ENCODE assay signal across 8 cellular contexts in the genomic region with DNA sequence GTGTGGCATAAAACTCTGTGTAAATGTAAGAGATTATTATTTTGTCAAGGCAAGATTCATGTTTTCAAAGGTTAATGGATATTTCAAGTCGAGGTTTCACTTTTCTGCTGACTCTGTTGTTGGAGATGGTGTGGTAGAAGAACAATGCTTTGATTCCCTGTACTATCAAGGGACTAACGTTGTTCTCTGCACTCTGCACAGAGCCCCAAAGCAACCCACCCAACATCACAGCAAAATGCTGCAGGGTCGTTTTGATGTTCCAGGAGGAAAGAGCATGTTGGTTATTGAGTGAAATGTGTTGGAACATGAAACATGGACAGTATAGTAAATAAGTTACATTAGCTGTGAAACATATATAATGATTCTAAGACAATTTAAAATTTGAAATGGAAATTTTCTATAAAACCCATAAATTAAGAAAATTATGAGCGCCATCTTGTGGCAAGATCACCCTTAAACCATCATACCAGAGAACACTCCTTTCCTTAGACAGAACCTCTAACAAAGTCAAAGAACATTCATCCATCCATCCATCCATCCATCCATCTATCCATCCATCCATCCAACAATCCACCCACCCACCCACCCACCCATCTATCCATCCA.
DNase-seq lines count a peak whose midpoint lies in the region; ATAC-seq, FAIRE-seq and TF ChIP-seq lines count a peak whose summit lies in the region.

No MANE protein-coding gene starts in this region.

- H3K14ac ChIP-seq in H1 (ENCODE audit: insufficient read length): no peak overlapping the region

- intact Hi-C loops in psoas muscle (cut with DNase I) (loop anchor here (1.0 to 5.0 kb wide), 3 partner anchors 230 to 245 kb away; no protein-coding TSS in a partner anchor), lower leg skin (cut with DNase I; ENCODE audit: low total_unique reads) (loop anchor here (5.0 kb wide), 1 partner anchor 230 kb away; no protein-coding TSS in a partner anchor)

- no peak overlapping the region for H2AFZ ChIP-seq in H1 (ENCODE audit: low read length)

- no peak for TF ChIP-seq EP300 in H1 (IDR thresholded peaks at IDR 0.05; ENCODE audit: borderline replicate concordance in 1 of 2, low read depth in 2 of 2, low read length in 2 of 2)

- CTCF ChIA-PET in H1 (lab: Charles Lee; ENCODE audit: partially characterized antibody): interaction anchor here (0.8 to 7.1 kb wide), 21 partner anchors 10 to 230 kb away, joined by 3 to 82 read pairs (median 5); no protein-coding TSS in a partner anchor

- H3K9me3 ChIP-seq in H1 (ENCODE audit: insufficient read depth in 2 of 2, low read depth in 1 of 2, low read length in 1 of 2): no peaks in the 10 kb centered on the region
- H3K9me3 ChIP-seq in psoas muscle: no peaks in the 10 kb centered on the region

- H2AK5ac ChIP-seq in H1 (ENCODE audit: low read depth, low read length): no peak overlapping the region

- TF ChIP-seq CTCF in H1 (IDR thresholded peaks at IDR 0.05; ENCODE audit: control extremely low read depth in 1 of 3, insufficient read depth in 1 of 3, low read depth in 1 of 3, low read length in 3 of 3) (peak in 2 of 3 experiments; percentile 20 to 29; a peak in 2 of 4 replicates), psoas muscle (IDR thresholded peaks at IDR 0.05) (peak; percentile 60), lower leg skin (IDR thresholded peaks at IDR 0.05) (no peak)

- H3K4me1 ChIP-seq in H1 (replicated peaks in 1 of 4; ENCODE audit: control insufficient read depth in 3 of 4, insufficient read depth in 4 of 4, low read length in 3 of 4) (peaks cover 0 to 4% (median 2%) of the 10 kb centered on the region in 4 experiments; a peak in 5 of 7 replicates), psoas muscle (no peaks in the 10 kb centered on the region)

- peak; percentile 16 for DNase-seq in stimulated activated CD4-positive, alpha-beta T cell treated with anti-CD3 and anti-CD28 coated beads, Interleukin-15, amount 100 ng/mL, for 24 hours
- DNase-seq in stimulated activated CD4-positive, alpha-beta T cell treated with anti-CD3 and anti-CD28 coated beads, Interleukin-12 subunit alpha, Interleukin-12 subunit beta, amount 100 ng/mL, for 4 hours: no peak
- peak; percentile 19 for DNase-seq in NCI-H345 treated with DMSO at 0.1 percent for 48 hours (lab: John Stamatoyannopoulos, UW; ENCODE audit: unreplicated experiment)
- DNase-seq in H1 (ENCODE audit: low read depth in 1 of 2, low spot score in 2 of 2): no peak
- DNase-seq in psoas muscle: no peak
- no peak for DNase-seq in NCI-H510A (lab: John Stamatoyannopoulos, UW)
- DNase-seq in lower leg skin (ENCODE audit: low spot score in 2 of 2): no peak
- DNase-seq in SHP77 treated with DMSO at 0.1 percent for 48 hours (lab: John Stamatoyannopoulos, UW): no peak

- H2BK15ac ChIP-seq in H1 (ENCODE audit: low read length): no peak overlapping the region

- H3K79me2 ChIP-seq in H1 (ENCODE audit: control insufficient read depth in 1 of 2, insufficient read depth in 2 of 2, low read length in 2 of 2): no peaks in the 10 kb centered on the region

- no peak overlapping the region for H3K56ac ChIP-seq in H1 (replicated peaks; ENCODE audit: insufficient read length, low read depth, low read length)

- H4K91ac ChIP-seq in H1 (replicated peaks; ENCODE audit: insufficient read length, low read length): no peak overlapping the region

- POLR2A ChIA-PET in H1 (lab: Charles Lee; ENCODE audit: partially characterized antibody): no interaction called here

- no peak overlapping the region for H2BK12ac ChIP-seq in H1 (ENCODE audit: low read depth, low read length)

- H3K79me1 ChIP-seq in H1 (ENCODE audit: low read depth, low read length): no peaks in the 10 kb centered on the region

- no peak overlapping the region for H4K8ac ChIP-seq in H1 (ENCODE audit: extremely low read depth, insufficient read depth, low read length)

- FAIRE-seq in H1 (lab: Jason Lieb, UNC): no peak

- H2BK120ac ChIP-seq in H1 (replicated peaks; ENCODE audit: low read depth, low read length): no peak overlapping the region

- H3K4me3 ChIP-seq in H1 (ENCODE audit: extremely low read depth in 1 of 4, insufficient read depth in 2 of 4, low read depth in 3 of 4, low read length in 4 of 4): no peak overlapping the region
- H3K4me3 ChIP-seq in psoas muscle: no peak overlapping the region
- H3K4me3 ChIP-seq in lower leg skin (ENCODE audit: low read depth, poor library complexity, severe bottlenecking): no peak overlapping the region

- H3K27me3 ChIP-seq in H1 (replicated peaks in 1 of 4; ENCODE audit: control insufficient read depth in 3 of 4, extremely low read depth in 1 of 4, insufficient read depth in 3 of 4, low read length in 3 of 4) (peaks cover 0 to 3% (median 0%) of the 10 kb centered on the region in 4 experiments; a peak in 1 of 7 replicates), psoas muscle (ENCODE audit: insufficient read depth in 3 of 3, low read length in 2 of 3) (no peaks in the 10 kb centered on the region)

- no peaks in the 10 kb centered on the region for H4K20me1 ChIP-seq in H1 (replicated peaks in 1 of 2; ENCODE audit: control insufficient read depth in 1 of 2, insufficient read depth in 2 of 2, low read length in 2 of 2)

- no peak overlapping the region for H3K18ac ChIP-seq in H1 (ENCODE audit: extremely low read depth, low read length)

- no peaks in the 10 kb centered on the region; the same call in 1 of the 2 replicates for H3K23me2 ChIP-seq in H1 (ENCODE audit: low read depth, low read length)

- H3K27ac ChIP-seq in H1 (ENCODE audit: low read depth, low read length) (no peak overlapping the region), psoas muscle (no peak overlapping the region)

- peak in 1 of 2 experiments; percentile 39; a peak in 3 of 4 replicates for TF ChIP-seq RAD21 in H1 (IDR thresholded peaks at IDR 0.05 in 1 of 2, conservative IDR thresholded peaks at IDR 0.05 in 1 of 2; ENCODE audit: low read depth in 2 of 2, low read length in 2 of 2)

- H2BK20ac ChIP-seq in H1 (ENCODE audit: low read length): no peak overlapping the region

- ATAC-seq in psoas muscle: peak in 1 of 4 donors; percentile 66

- no peak overlapping the region for H3K4me2 ChIP-seq in H1 (ENCODE audit: insufficient read depth in 1 of 2, low read depth in 2 of 2, low read length in 2 of 2)

- no peak overlapping the region for H3K4ac ChIP-seq in H1 (replicated peaks; ENCODE audit: insufficient read length, low read depth, low read length)

- no peak overlapping the region for H3K23ac ChIP-seq in H1 (ENCODE audit: insufficient read length)

- no peak overlapping the region for H2BK5ac ChIP-seq in H1 (ENCODE audit: low read depth, low read length)

- H4K5ac ChIP-seq in H1 (ENCODE audit: insufficient read length, low read depth, low read length): no peak overlapping the region

- no peaks in the 10 kb centered on the region for H3K36me3 ChIP-seq in H1 (ENCODE audit: control insufficient read depth in 2 of 4, insufficient read depth in 4 of 4, low read length in 3 of 4)
- H3K36me3 ChIP-seq in psoas muscle (ENCODE audit: insufficient read depth in 1 of 2, low read depth in 1 of 2): no peaks in the 10 kb centered on the region

- WGBS in H1 (ENCODE audit: extremely low coverage in 1 of 2, insufficient coverage in 1 of 2, insufficient read length in 1 of 2, insufficient replicate concordance in 2 of 2, low coverage in 1 of 2, low lambda C conversion rate in 2 of 2, missing lambda C conversion rate in 1 of 2), 2 experiments: 56% methylated on average over 4 of the region's 4 CpGs; no CpG with 5 or more reads in 1 of the 2 experiments
- 23 to 31% (median 31%) methylated on average over 4 of the region's 4 CpGs for WGBS in psoas muscle, 3 donors
- WGBS in lower leg skin, 2 donors: 14 to 27% methylated on average over 4 of the region's 4 CpGs

- TF ChIP-seq POLR2A in H1 (IDR thresholded peaks at IDR 0.05; ENCODE audit: control extremely low read depth in 1 of 2, low read depth in 2 of 2, low read length in 2 of 2) (no peak), lower leg skin (IDR thresholded peaks at IDR 0.05) (no peak)

- H3K9ac ChIP-seq in H1 (replicated peaks in 1 of 4; ENCODE audit: extremely low read depth in 1 of 4, low read depth in 3 of 4, low read length in 3 of 4): no peak overlapping the region

TF ChIP-seq in H1, 55 proteins besides CTCF, POLR2A, EP300 and RAD21:
- no peak for TF ChIP-seq ZNF274 (IDR thresholded peaks at IDR 0.05; ENCODE audit: borderline replicate concordance, extremely low read depth, low read length)
- TF ChIP-seq RNF2 (IDR thresholded peaks at IDR 0.05; ENCODE audit: borderline replicate concordance, low read depth, low read length, missing control alignments, poor library complexity, severe bottlenecking): no peak
- TF ChIP-seq, protein P1, sequence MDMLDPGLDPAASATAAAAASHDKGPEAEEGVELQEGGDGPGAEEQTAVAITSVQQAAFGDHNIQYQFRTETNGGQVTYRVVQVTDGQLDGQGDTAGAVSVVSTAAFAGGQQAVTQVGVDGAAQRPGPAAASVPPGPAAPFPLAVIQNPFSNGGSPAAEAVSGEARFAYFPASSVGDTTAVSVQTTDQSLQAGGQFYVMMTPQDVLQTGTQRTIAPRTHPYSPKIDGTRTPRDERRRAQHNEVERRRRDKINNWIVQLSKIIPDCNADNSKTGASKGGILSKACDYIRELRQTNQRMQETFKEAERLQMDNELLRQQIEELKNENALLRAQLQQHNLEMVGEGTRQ (IDR thresholded peaks at IDR 0.05; ENCODE audit: low read length): no peak
- no peak for TF ChIP-seq JUND (IDR thresholded peaks at IDR 0.05; ENCODE audit: low read length)
- no peak for TF ChIP-seq TAF1 (IDR thresholded peaks at IDR 0.05; ENCODE audit: low read depth, low read length)
- no peak for TF ChIP-seq POLR2AphosphoS5 (IDR thresholded peaks at IDR 0.05; ENCODE audit: low read depth, low read length)
- no peak for TF ChIP-seq SUZ12 (IDR thresholded peaks at IDR 0.05; ENCODE audit: low read length)
- no peak for TF ChIP-seq SIX5 (IDR thresholded peaks at IDR 0.05; ENCODE audit: low read depth, low read length)
- TF ChIP-seq CHD1 (IDR thresholded peaks at IDR 0.05; ENCODE audit: low read depth, low read length): no peak
- no peak for TF ChIP-seq TEAD4 (IDR thresholded peaks at IDR 0.05; ENCODE audit: low read depth, low read length)
- no peak for TF ChIP-seq RBBP5 (IDR thresholded peaks at IDR 0.05; ENCODE audit: borderline replicate concordance, low read depth, low read length)
- TF ChIP-seq CTBP2 (IDR thresholded peaks at IDR 0.05; ENCODE audit: borderline replicate concordance, insufficient read depth, insufficient read length, low read length): no peak
- TF ChIP-seq TAF7 (optimal IDR thresholded peaks at IDR 0.05; ENCODE audit: borderline replicate concordance, low read depth, low read length): no peak
- no peak for TF ChIP-seq GABPA (IDR thresholded peaks at IDR 0.05; ENCODE audit: borderline replicate concordance, insufficient read depth, low read length)
- TF ChIP-seq CBX8 (IDR thresholded peaks at IDR 0.05; ENCODE audit: borderline replicate concordance, low read depth, low read length): no peak

Comparison
In these comparisons a context has a peak if more than half of its experiments do, and no peak if none do; other contexts are left out.
1. DNase-seq: peak in stimulated activated CD4-positive, alpha-beta T cell treated with anti-CD3 and anti-CD28 coated beads, Interleukin-15, amount 100 ng/mL, for 24 hours (single experiment) and NCI-H345 treated with DMSO at 0.1 percent for 48 hours (single experiment); none in stimulated activated CD4-positive, alpha-beta T cell treated with anti-CD3 and anti-CD28 coated beads, Interleukin-12 subunit alpha, Interleukin-12 subunit beta, amount 100 ng/mL, for 4 hours (single experiment), H1 (0 of 2), psoas muscle (0 of 2), NCI-H510A (single experiment), lower leg skin (0 of 2) and SHP77 treated with DMSO at 0.1 percent for 48 hours (single experiment).
2. CTCF ChIP-seq: peak in H1 (2 of 3) and psoas muscle (single experiment); none in lower leg skin (0 of 3).